In the genomic region with DNA sequence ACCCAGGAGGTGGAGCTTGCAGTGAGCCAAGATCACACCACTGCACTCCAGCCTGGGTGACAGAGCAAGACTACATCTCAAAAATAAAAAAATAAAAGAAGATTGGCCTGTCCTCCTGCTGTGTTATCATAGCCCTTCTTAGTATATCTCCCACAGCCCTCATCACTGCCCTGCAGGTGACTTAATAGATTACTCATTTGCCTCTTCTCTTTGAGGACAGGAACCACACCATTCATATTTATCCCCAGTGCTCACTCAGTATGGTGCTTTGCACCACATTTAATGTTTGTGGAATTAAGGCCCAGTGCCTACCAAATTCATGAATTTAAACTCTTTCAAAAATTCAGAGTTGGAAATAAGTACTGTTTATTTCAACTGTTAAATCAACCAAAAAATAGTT, we compare ENCODE assay signal across 21 cellular contexts. TPM values are rescaled to one million over a fixed set of nuclear protein-coding genes. Genes with fewer than 3 reads are reported as not detected.
DNase-seq lines count a peak whose midpoint lies in the region; ATAC-seq, FAIRE-seq and TF ChIP-seq lines count a peak whose summit lies in the region.
"Had no signal": no experiment of that assay in that cellular context is flagged by ENCODE, and none has a peak within 500 bp of the region (broad histone marks: within the 10 kb centered on the region; RNA-seq: fewer than 3 reads in every experiment).

No MANE protein-coding gene starts in this region.

- H3K27me3 ChIP-seq in mesenchymal stem cell (ENCODE audit: control insufficient read depth in 1 of 2, insufficient read depth in 1 of 2, low read length in 2 of 2): no peaks in the 10 kb centered on the region
- H3K27me3 ChIP-seq: dorsolateral prefrontal cortex, tibial artery had no signal

- H4K8ac ChIP-seq in mesenchymal stem cell (ENCODE audit: low read length): no peak overlapping the region

- H3K4me2 ChIP-seq in mesenchymal stem cell (ENCODE audit: low read length, poor library complexity, severe bottlenecking): no peak overlapping the region

- no peak overlapping the region for H3K18ac ChIP-seq in mesenchymal stem cell (ENCODE audit: low read depth in 1 of 2, low read length in 2 of 2)

- H3K4ac ChIP-seq in mesenchymal stem cell (ENCODE audit: low read depth in 1 of 2, low read length in 2 of 2): no peak overlapping the region

- no peak for TF ChIP-seq CTCF in lower leg skin (IDR thresholded peaks at IDR 0.05)

- no peak for TF ChIP-seq POLR2A in lower leg skin (IDR thresholded peaks at IDR 0.05)

- no peak for FAIRE-seq in RCC 7860 (lab: Jason Lieb, UNC)
- FAIRE-seq: endothelial cell of umbilical vein, G401.6, kidney had no signal

- peak overlapping the region; percentile 44 for H3K27ac ChIP-seq in mesenchymal stem cell (ENCODE audit: low read length, poor library complexity, severe bottlenecking)
- H3K27ac ChIP-seq: dorsolateral prefrontal cortex, lower lobe of right lung, tibial artery, VCaP had no signal

- peaks cover 12 to 16% of the 10 kb centered on the region in 2 experiments for H3K36me3 ChIP-seq in mesenchymal stem cell (ENCODE audit: control insufficient read depth in 1 of 2, insufficient read depth in 2 of 2, low read depth in 1 of 2, low read length in 2 of 2)
- H3K36me3 ChIP-seq: lower lobe of right lung had no signal

- H3K14ac ChIP-seq in mesenchymal stem cell (ENCODE audit: low read length in 2 of 2): no peak overlapping the region

- no peak overlapping the region for H3K9ac ChIP-seq in mesenchymal stem cell (ENCODE audit: low read length)

- no peak overlapping the region for H2BK120ac ChIP-seq in mesenchymal stem cell (ENCODE audit: low read depth, low read length)

- no peak overlapping the region for H4K91ac ChIP-seq in mesenchymal stem cell (ENCODE audit: low read length)

- no peak overlapping the region for H2BK12ac ChIP-seq in mesenchymal stem cell (ENCODE audit: low read length in 2 of 2)

- no peak overlapping the region for H2AFZ ChIP-seq in mesenchymal stem cell (ENCODE audit: low read depth, low read length)

- peaks cover 3% of the 10 kb centered on the region for H3K4me1 ChIP-seq in mesenchymal stem cell (ENCODE audit: control insufficient read depth, insufficient read depth, low read depth, low read length)
- H3K4me1 ChIP-seq: lower lobe of right lung, tibial artery had no signal

- H2BK15ac ChIP-seq in mesenchymal stem cell (ENCODE audit: low read depth, poor library complexity, severe bottlenecking): no peak overlapping the region

- H2AK5ac ChIP-seq in mesenchymal stem cell (ENCODE audit: low read length, severe bottlenecking): no peak overlapping the region

- ATAC-seq in GM18909 (IDR thresholded peaks at IDR 0.05; ENCODE audit: poor library complexity, unreplicated experiment) (peak; percentile 78), HG02798 (IDR thresholded peaks at IDR 0.05; ENCODE audit: poor library complexity, unreplicated experiment) (peak; percentile 41), GM18517 (IDR thresholded peaks at IDR 0.05; ENCODE audit: unreplicated experiment) (no peak)
- ATAC-seq: activated T-cell treated with anti-CD3 and anti-CD28 coated beads, Interleukin-2, amount 50 U/mL, for 4 hours; lower lobe of right lung; mucosa of descending colon; Right ventricle myocardium inferior had no signal

- H3K23ac ChIP-seq in mesenchymal stem cell (ENCODE audit: low read length in 2 of 2): no peak overlapping the region

- DNase-seq in RCC 7860 (ENCODE audit: low spot score): peak; percentile 42
- DNase-seq in mesenchymal stem cell: no peak
- no peak for DNase-seq in lower leg skin (ENCODE audit: low spot score in 2 of 2)
- DNase-seq in DMS153 treated with DMSO at 0.1 percent for 48 hours (lab: John Stamatoyannopoulos, UW; ENCODE audit: unreplicated experiment): no peak
- DNase-seq: activated CD4-positive, alpha-beta T cell treated with anti-CD3 and anti-CD28 coated beads, Interleukin-2, amount 10 ng/mL, durations not matched to agents 24 days and 14 days; activated gamma-delta T cell treated with Interleukin-2 at 50 U/mL for 16 hours; activated T-cell treated with anti-CD3 and anti-CD28 coated beads, Interleukin-2, amount 50 U/mL, for 4 hours; dorsolateral prefrontal cortex; Kasumi-1; kidney; lower lobe of right lung; mucosa of descending colon; MV-4-11; tibial artery had no signal

- intact Hi-C loops in lower leg skin (cut with DNase I; ENCODE audit: low total_unique reads): no loop called here

- H3K4me3 ChIP-seq in mesenchymal stem cell (ENCODE audit: insufficient read depth in 1 of 2, low read depth in 1 of 2, low read length in 2 of 2): no peak overlapping the region
- H3K4me3 ChIP-seq in lower leg skin (ENCODE audit: low read depth, poor library complexity, severe bottlenecking): no peak overlapping the region
- H3K4me3 ChIP-seq: dorsolateral prefrontal cortex, lower lobe of right lung, mucosa of descending colon, tibial artery had no signal

- no peaks in the 10 kb centered on the region for H3K9me3 ChIP-seq in mesenchymal stem cell (ENCODE audit: control insufficient read depth, low read length)
- H3K9me3 ChIP-seq: lower lobe of right lung, mucosa of descending colon, tibial artery had no signal

- peaks cover 11% of the 10 kb centered on the region for H3K79me1 ChIP-seq in mesenchymal stem cell (replicated peaks; ENCODE audit: low read length, poor library complexity, severe bottlenecking)

- no peak overlapping the region for H2BK5ac ChIP-seq in mesenchymal stem cell (ENCODE audit: low read depth, low read length, poor library complexity, severe bottlenecking)

RNA-seq across cellular contexts. Expression of a gene that starts 10.3 kb away (rescaled TPM):
- polyA plus RNA-seq in mesenchymal stem cell (2013, experiment 1 of 2): 2.4 TPM
- polyA plus RNA-seq in mesenchymal stem cell (2013, experiment 2 of 2): 2.6 TPM
- total RNA-seq in lower leg skin: 1 to 10 TPM in 2 of 4 donors, under 1 TPM in 2; 0.53 to 5.5 (median 2.2) TPM
